ENCODE assay signal across 12 cellular contexts in genomic region chr9:133844876-133845658, GRCh38.
DNase-seq lines count a peak whose midpoint lies in the region; TF ChIP-seq lines count a peak whose summit lies in the region.
"Had no signal": no experiment of that assay in that cellular context is flagged by ENCODE, and none has a peak within 500 bp of the region (broad histone marks: within the 10 kb centered on the region; RNA-seq: fewer than 3 reads in every experiment).

No MANE protein-coding gene starts in this region.

- DNase-seq in ELR (ENCODE audit: low read depth), result peak; percentile 50
- peak; percentile 56 to 85 for DNase-seq in ascending aorta (ENCODE audit: low spot score in 2 of 2)
- peak; percentile 89 for DNase-seq in right atrium auricular region (ENCODE audit: low spot score)
- DNase-seq in posterior vena cava (ENCODE audit: low spot score), result peak; percentile 95
- no peak for DNase-seq in cerebellar cortex (ENCODE audit: low spot score)
- DNase-seq in HuH-7 (ENCODE audit: low spot score), result no peak
- DNase-seq in DMS 273 (lab: John Stamatoyannopoulos, UW; ENCODE audit: unreplicated experiment), result no peak
- no peak for DNase-seq in neural progenitor cell (ENCODE audit: low spot score)
- DNase-seq: GM23248, T-helper 1 cell had no signal

- peaks cover 7% of the 10 kb centered on the region for H3F3A ChIP-seq in neural progenitor cell (ENCODE audit: low read depth)

- intact Hi-C loops in ascending aorta (cut with DNase I), result no loop called here
- intact Hi-C loops in posterior vena cava (cut with DNase I), result no loop called here

- TF ChIP-seq CTCF in ascending aorta (IDR thresholded peaks at IDR 0.05) (no peak), right atrium auricular region (IDR thresholded peaks at IDR 0.05) (no peak), neural progenitor cell (IDR thresholded peaks at IDR 0.05) (no peak)

- H3K27ac ChIP-seq in ascending aorta (peak overlapping the region in 1 of 2 donors; percentile 52), right atrium auricular region (peak overlapping the region; percentile 26 to 72), neural progenitor cell (no peak overlapping the region)
- H3K27ac ChIP-seq: GM23248 had no signal

- H3K4me3 ChIP-seq in ascending aorta, result peak overlapping the region in 1 of 2 donors; percentile 34
- peak overlapping the region in 1 of 2 donors; percentile 35 for H3K4me3 ChIP-seq in right atrium auricular region
- H3K4me3 ChIP-seq in neural progenitor cell, result no peak overlapping the region
- H3K4me3 ChIP-seq: GM23248 had no signal

- peaks cover 4% of the 10 kb centered on the region for H3K27me3 Mint-ChIP-seq in neural progenitor cell (ENCODE audit: insufficient read depth, low read depth)
- H3K27me3 Mint-ChIP-seq: progenitor cell of endocrine pancreas had no signal

- H3K27me3 ChIP-seq in ascending aorta, result no peaks in the 10 kb centered on the region
- no peaks in the 10 kb centered on the region for H3K27me3 ChIP-seq in right atrium auricular region
- H3K27me3 ChIP-seq in neural progenitor cell, result no peaks in the 10 kb centered on the region
- H3K27me3 ChIP-seq: breast epithelium had no signal

- no peaks in the 10 kb centered on the region for H3K9me3 ChIP-seq in ascending aorta
- no peaks in the 10 kb centered on the region for H3K9me3 ChIP-seq in right atrium auricular region
- H3K9me3 ChIP-seq in neural progenitor cell (ENCODE audit: low read depth), result no peaks in the 10 kb centered on the region
- H3K9me3 ChIP-seq: breast epithelium had no signal

- no peak overlapping the region for H2AFZ ChIP-seq in neural progenitor cell (replicated peaks)
- H2AFZ ChIP-seq: GM23248 had no signal

- H3K9ac ChIP-seq in neural progenitor cell, result no peak overlapping the region
- H3K9ac ChIP-seq: GM23248 had no signal

- H3K4me2 ChIP-seq in neural progenitor cell, result no peak overlapping the region

- no peak overlapping the region for H3K27ac Mint-ChIP-seq in neural progenitor cell

- peaks cover 15% of the 10 kb centered on the region for H3K79me2 ChIP-seq in neural progenitor cell (ENCODE audit: low read depth)

- no peak overlapping the region for H3K4me3 Mint-ChIP-seq in neural progenitor cell

- H3K9me3 Mint-ChIP-seq in neural progenitor cell, result no peaks in the 10 kb centered on the region

- H3K36me3 Mint-ChIP-seq in neural progenitor cell, result peaks cover 8% of the 10 kb centered on the region

- H3K4me1 ChIP-seq in ascending aorta (no peaks in the 10 kb centered on the region), right atrium auricular region (peaks cover 0 to 30% of the 10 kb centered on the region in 2 donors), neural progenitor cell (peaks cover 29% of the 10 kb centered on the region)
- H3K4me1 ChIP-seq: breast epithelium had no signal

- H3K36me3 ChIP-seq in ascending aorta (no peaks in the 10 kb centered on the region), right atrium auricular region (no peaks in the 10 kb centered on the region), neural progenitor cell (no peaks in the 10 kb centered on the region)
- H3K36me3 ChIP-seq: breast epithelium had no signal

- H3K4me1 Mint-ChIP-seq in neural progenitor cell, result peaks cover 43% of the 10 kb centered on the region

- H4K20me1 ChIP-seq in neural progenitor cell (ENCODE audit: low read depth), result peaks cover 56% of the 10 kb centered on the region

Comparison
In these comparisons a context has a peak if more than half of its experiments do, and no peak if none do; other contexts are left out.
1. DNase-seq: peak in ELR (single experiment), ascending aorta (2 of 2), right atrium auricular region (single experiment) and posterior vena cava (single experiment); none in cerebellar cortex (single experiment), HuH-7 (single experiment), DMS 273 (single experiment) and neural progenitor cell (single experiment).